Comparison of ENCODE assay signal across 8 cellular contexts in genomic region chr1:247331172-247331525, GRCh38. TPM values are rescaled to one million over a fixed set of nuclear protein-coding genes. Genes with fewer than 3 reads are reported as not detected.
A peak's percentile ranks its signal among the peaks of the same experiment; 100 is the strongest.
DNase-seq lines count a peak whose midpoint lies in the region; ATAC-seq, FAIRE-seq and TF ChIP-seq lines count a peak whose summit lies in the region.

No MANE protein-coding gene starts in this region.

- TF ChIP-seq EP300 in HepG2 (IDR thresholded peaks at IDR 0.05; ENCODE audit: low read depth in 2 of 2, low read length in 2 of 2) = no peak
- TF ChIP-seq EP300 in HepG2 (CRISPR knock-in tag; IDR thresholded peaks at IDR 0.05; ENCODE audit: borderline replicate concordance) = no peak

- H3K27me3 ChIP-seq in colonic mucosa = no peaks in the 10 kb centered on the region
- no peaks in the 10 kb centered on the region; a peak in 1 of 5 replicates for H3K27me3 ChIP-seq in HepG2 (ENCODE audit: control insufficient read depth in 1 of 2, insufficient read depth in 2 of 2, low read length in 2 of 2)

- H3K9me3 ChIP-seq in colonic mucosa = no peaks in the 10 kb centered on the region
- H3K9me3 ChIP-seq in HepG2 (ENCODE audit: low read length) = no peaks in the 10 kb centered on the region

- BruUV-seq in HepG2 (replicated peaks; lab: Mats Ljungman, UMichigan) = no TSS peak

- H3K9ac ChIP-seq in colonic mucosa (ENCODE audit: low read depth in 2 of 2, low read length in 2 of 2) = peak overlapping the region; percentile 68 to 97
- peak overlapping the region; percentile 89 for H3K9ac ChIP-seq in HepG2 (ENCODE audit: insufficient read depth, low read depth, low read length)

- intact Hi-C loops in colonic mucosa (cut with DNase I) = loop anchor here (10.0 kb wide), 1 partner anchor 126 kb away; no protein-coding TSS in a partner anchor
- intact Hi-C loops in HepG2 (cut with micrococcal nuclease; ENCODE audit: unreplicated experiment) = loop anchor here (5.0 kb wide), 1 partner anchor 219 kb away; no protein-coding TSS in a partner anchor

- FAIRE-seq in HepG2 (lab: Jason Lieb, UNC) = no peak

- peak; percentile 93 for DNase-seq in AG08396 (ENCODE audit: low spot score)
- DNase-seq in NCI-H2227 treated with DMSO at 0.1 percent for 48 hours (lab: John Stamatoyannopoulos, UW) = peak; percentile 51
- DNase-seq in activated CD4-positive, alpha-beta T cell treated with anti-CD3 and anti-CD28 coated beads for 48 hours = peak; percentile 83
- peak; percentile 89 for DNase-seq in colonic mucosa
- peak; percentile 48 for DNase-seq in HepG2 (ENCODE audit: low spot score)
- peak; percentile 72 for DNase-seq in stimulated activated CD4-positive, alpha-beta T cell treated with anti-CD3 and anti-CD28 coated beads, Interleukin-4, amount 100 ng/mL, for 24 hours

- ATAC-seq in GM18868 (IDR thresholded peaks at IDR 0.05; ENCODE audit: unreplicated experiment) (peak; percentile 61), HG03103 (IDR thresholded peaks at IDR 0.05; ENCODE audit: low read depth, unreplicated experiment) (peak; percentile 52), HepG2 (peak; percentile 71)

- H3K4me2 ChIP-seq in HepG2 (ENCODE audit: low read depth, low read length) = peak overlapping the region; percentile 91

- POLR2A ChIA-PET in HepG2 (lab: Yijun Ruan, JAX) = interaction anchor here (0.8 to 2.2 kb wide), 4 partner anchors 8 to 121 kb away, joined by 3 to 4 read pairs (median 4); no protein-coding TSS in a partner anchor

- no CpG with 5 or more reads among the region's 36 CpGs for WGBS in HepG2 (ENCODE audit: low lambda C conversion rate)

- no peak overlapping the region for H2AFZ ChIP-seq in HepG2 (ENCODE audit: low read length)

- peak overlapping the region; percentile 96 for H3K4me3 ChIP-seq in colonic mucosa
- H3K4me3 ChIP-seq in HepG2 (replicated peaks in 1 of 3; ENCODE audit: insufficient read depth in 1 of 3, low read depth in 2 of 3, low read length in 3 of 3) = peak overlapping the region; percentile 92 to 97 (median 94)

- TF ChIP-seq CTCF in colonic mucosa (IDR thresholded peaks at IDR 0.05) (no peak), HepG2 (CRISPR knock-in tag; IDR thresholded peaks at IDR 0.05) (peak; percentile 14)

- TF ChIP-seq RAD21 in HepG2 (CRISPR knock-in tag; IDR thresholded peaks at IDR 0.05) = no peak

- peaks cover 14% of the 10 kb centered on the region for H3K79me2 ChIP-seq in HepG2 (ENCODE audit: insufficient read depth, low read length)

- peak; percentile 58 to 74 for TF ChIP-seq POLR2A in HepG2 (IDR thresholded peaks at IDR 0.05; ENCODE audit: insufficient read depth in 1 of 2, low read depth in 2 of 2, low read length in 2 of 2)

- H3K27ac ChIP-seq in colonic mucosa = peak overlapping the region; percentile 91
- H3K27ac ChIP-seq in HepG2 (ENCODE audit: extremely low read length, insufficient read depth, low read length) = peak overlapping the region; percentile 79

- CTCF ChIA-PET in HepG2 (lab: Yijun Ruan, JAX; ENCODE audit: low intra/inter-chr PET ratio, low total read pairs) = no interaction called here

- H3K4me1 ChIP-seq in colonic mucosa = peaks cover 16% of the 10 kb centered on the region
- peaks cover 38% of the 10 kb centered on the region for H3K4me1 ChIP-seq in HepG2 (ENCODE audit: insufficient read depth, low read length)

- no peaks in the 10 kb centered on the region for H3K36me3 ChIP-seq in colonic mucosa
- H3K36me3 ChIP-seq in HepG2 (replicated peaks in 1 of 2; ENCODE audit: control insufficient read depth in 1 of 2, insufficient read depth in 2 of 2, low read length in 2 of 2) = peaks cover 10 to 23% of the 10 kb centered on the region in 2 experiments

- in situ Hi-C loops in HepG2 (cut with HindIII; ENCODE audit: extremely low pct_ligation_motif_present, low pct_unique_long_range_greater_than_20kb) = no loop called here

- no peaks in the 10 kb centered on the region for H4K20me1 ChIP-seq in HepG2 (ENCODE audit: insufficient read depth, low read length)

TF ChIP-seq in HepG2, 621 proteins besides CTCF, POLR2A, EP300 and RAD21 (continues in another document):
- no peak for TF ChIP-seq ZNF33A (CRISPR knock-in tag; IDR thresholded peaks at IDR 0.05; ENCODE audit: borderline replicate concordance)
- no peak for TF ChIP-seq GTF3A (CRISPR knock-in tag; conservative IDR thresholded peaks at IDR 0.05)
- no peak for TF ChIP-seq ZNF34 (CRISPR knock-in tag; IDR thresholded peaks at IDR 0.05; ENCODE audit: borderline replicate concordance)
- TF ChIP-seq KAT8 (CRISPR knock-in tag; IDR thresholded peaks at IDR 0.05) = no peak
- no peak for TF ChIP-seq ZNF598 (CRISPR knock-in tag; IDR thresholded peaks at IDR 0.05; ENCODE audit: borderline replicate concordance)
- TF ChIP-seq, protein P1, sequence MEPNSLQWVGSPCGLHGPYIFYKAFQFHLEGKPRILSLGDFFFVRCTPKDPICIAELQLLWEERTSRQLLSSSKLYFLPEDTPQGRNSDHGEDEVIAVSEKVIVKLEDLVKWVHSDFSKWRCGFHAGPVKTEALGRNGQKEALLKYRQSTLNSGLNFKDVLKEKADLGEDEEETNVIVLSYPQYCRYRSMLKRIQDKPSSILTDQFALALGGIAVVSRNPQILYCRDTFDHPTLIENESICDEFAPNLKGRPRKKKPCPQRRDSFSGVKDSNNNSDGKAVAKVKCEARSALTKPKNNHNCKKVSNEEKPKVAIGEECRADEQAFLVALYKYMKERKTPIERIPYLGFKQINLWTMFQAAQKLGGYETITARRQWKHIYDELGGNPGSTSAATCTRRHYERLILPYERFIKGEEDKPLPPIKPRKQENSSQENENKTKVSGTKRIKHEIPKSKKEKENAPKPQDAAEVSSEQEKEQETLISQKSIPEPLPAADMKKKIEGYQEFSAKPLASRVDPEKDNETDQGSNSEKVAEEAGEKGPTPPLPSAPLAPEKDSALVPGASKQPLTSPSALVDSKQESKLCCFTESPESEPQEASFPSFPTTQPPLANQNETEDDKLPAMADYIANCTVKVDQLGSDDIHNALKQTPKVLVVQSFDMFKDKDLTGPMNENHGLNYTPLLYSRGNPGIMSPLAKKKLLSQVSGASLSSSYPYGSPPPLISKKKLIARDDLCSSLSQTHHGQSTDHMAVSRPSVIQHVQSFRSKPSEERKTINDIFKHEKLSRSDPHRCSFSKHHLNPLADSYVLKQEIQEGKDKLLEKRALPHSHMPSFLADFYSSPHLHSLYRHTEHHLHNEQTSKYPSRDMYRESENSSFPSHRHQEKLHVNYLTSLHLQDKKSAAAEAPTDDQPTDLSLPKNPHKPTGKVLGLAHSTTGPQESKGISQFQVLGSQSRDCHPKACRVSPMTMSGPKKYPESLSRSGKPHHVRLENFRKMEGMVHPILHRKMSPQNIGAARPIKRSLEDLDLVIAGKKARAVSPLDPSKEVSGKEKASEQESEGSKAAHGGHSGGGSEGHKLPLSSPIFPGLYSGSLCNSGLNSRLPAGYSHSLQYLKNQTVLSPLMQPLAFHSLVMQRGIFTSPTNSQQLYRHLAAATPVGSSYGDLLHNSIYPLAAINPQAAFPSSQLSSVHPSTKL (CRISPR knock-in tag; IDR thresholded peaks at IDR 0.05) = no peak
- TF ChIP-seq JARID2 (CRISPR knock-in tag; IDR thresholded peaks at IDR 0.05; ENCODE audit: insufficient replicate concordance) = no peak

RNA-seq across cellular contexts. Expression of gene ZNF496, which starts 0.5 kb away (rescaled TPM):
- total RNA-seq in colonic mucosa (10 to 100 TPM; 11.7 to 15.6 TPM), HepG2 (2016; rRNA removed; fragmentation: Illumina TruSeq; extraction: Trizol) (14.6 and 14.8 TPM in 2 replicates)
- 3.5 and 3.9 TPM in 2 replicates for total RNA-seq in HepG2 (2016; cell fraction: cytosol; rRNA removed; fragmentation: Illumina TruSeq; extraction: Trizol; ENCODE audit: low read depth)
- 12.9 and 14.4 TPM in 2 replicates for total RNA-seq in HepG2 (2016; cell fraction: insoluble cytoplasmic fraction; rRNA removed; fragmentation: Illumina TruSeq; extraction: Trizol)
- 13.3 and 14.3 TPM in 2 replicates for total RNA-seq in HepG2 (2016; cell fraction: membrane; rRNA removed; fragmentation: Illumina TruSeq; extraction: Trizol)
- total RNA-seq in HepG2 (2016; cell fraction: nucleus; rRNA removed; fragmentation: Illumina TruSeq; extraction: Trizol) = 11.3 and 12.8 TPM in 2 replicates
- 18.6 and 21.4 TPM in 2 replicates for polyA plus RNA-seq in HepG2 (2011; rRNA removed)
- polyA plus RNA-seq in HepG2 (2011; cell fraction: cytosol; rRNA removed) = 18.6 and 21.4 TPM in 2 replicates
- polyA plus RNA-seq in HepG2 (2011; cell fraction: nucleus; rRNA removed) = 29.3 and 32.0 TPM in 2 replicates
- 13.6 and 16.7 TPM in 2 replicates for polyA plus RNA-seq in HepG2 (2012)
- polyA plus RNA-seq in HepG2 (2016; cell fraction: cytosol; fragmentation: Illumina TruSeq; extraction: Trizol; ENCODE audit: low read depth) = 2.4 and 3.2 TPM in 2 replicates
- polyA plus RNA-seq in HepG2 (2016; cell fraction: insoluble cytoplasmic fraction; fragmentation: Illumina TruSeq; extraction: Trizol; ENCODE audit: low read depth) = 14.2 and 14.7 TPM in 2 replicates
- 9.0 and 9.3 TPM in 2 replicates for polyA plus RNA-seq in HepG2 (2016; cell fraction: membrane; fragmentation: Illumina TruSeq; extraction: Trizol; ENCODE audit: low read depth)
- polyA plus RNA-seq in HepG2 (2016; cell fraction: nucleus; fragmentation: Illumina TruSeq; extraction: Trizol; ENCODE audit: insufficient read depth, low read depth) = 17.5 and 19.9 TPM in 2 replicates
- polyA minus RNA-seq in HepG2 (2011; rRNA and poly(A)+ RNA removed; ENCODE audit: low replicate concordance) = 45.1 and 57.4 TPM in 2 replicates
- polyA minus RNA-seq in HepG2 (2011; cell fraction: cytosol; rRNA and poly(A)+ RNA removed) = 20.3 and 20.7 TPM in 2 replicates
- polyA minus RNA-seq in HepG2 (2011; cell fraction: nucleus; rRNA and poly(A)+ RNA removed) = 14.9 and 17.2 TPM in 2 replicates

Comparison
In these comparisons a context has a peak if more than half of its experiments do, and no peak if none do; other contexts are left out.
1. Peak in every context shown above with its lines: DNase-seq, ATAC-seq, H3K4me3 ChIP-seq and H3K27ac ChIP-seq.